In genomic region chr2:71317900-71318299, GRCh38 we compare ENCODE assay signal across 4 cellular contexts.
TF ChIP-seq lines count a peak whose summit lies in the region.

No MANE protein-coding gene starts in this region.

TF ChIP-seq in HCT116, 20 proteins besides CTCF, POLR2A, EP300 and RAD21:
- TF ChIP-seq CBX3 (IDR thresholded peaks at IDR 0.05; ENCODE audit: low read depth) = 0 out of 2 replicates have a peak, but pooled peaks have one; percentile 20
TF ChIP-seq in HCT116: peak in this region for 1; not testable (repeated sequence) for 19.

TF ChIP-seq in HEK293, 187 proteins besides CTCF, POLR2A, EP300 and RAD21:
- TF ChIP-seq SETDB1 (IDR thresholded peaks at IDR 0.05; ENCODE audit: insufficient read length, low read length) = peak; percentile 19

TF ChIP-seq in K562, 482 proteins besides CTCF, POLR2A, EP300 and RAD21:
- peak; percentile 55; the same call in 1 of the 2 replicates for TF ChIP-seq CBX5 (IDR thresholded peaks at IDR 0.05; ENCODE audit: borderline replicate concordance, low read depth)
- TF ChIP-seq TRIM28 (IDR thresholded peaks at IDR 0.05) = 0 out of 2 replicates have a peak, but pooled peaks have one; percentile 27

TF ChIP-seq in HepG2, 621 proteins besides CTCF, POLR2A, EP300 and RAD21:
- TF ChIP-seq ZNF761 (CRISPR knock-in tag; conservative IDR thresholded peaks at IDR 0.05) = peak; percentile 99
